ENCODE assay signal across 1 cellular context in the genomic region with DNA sequence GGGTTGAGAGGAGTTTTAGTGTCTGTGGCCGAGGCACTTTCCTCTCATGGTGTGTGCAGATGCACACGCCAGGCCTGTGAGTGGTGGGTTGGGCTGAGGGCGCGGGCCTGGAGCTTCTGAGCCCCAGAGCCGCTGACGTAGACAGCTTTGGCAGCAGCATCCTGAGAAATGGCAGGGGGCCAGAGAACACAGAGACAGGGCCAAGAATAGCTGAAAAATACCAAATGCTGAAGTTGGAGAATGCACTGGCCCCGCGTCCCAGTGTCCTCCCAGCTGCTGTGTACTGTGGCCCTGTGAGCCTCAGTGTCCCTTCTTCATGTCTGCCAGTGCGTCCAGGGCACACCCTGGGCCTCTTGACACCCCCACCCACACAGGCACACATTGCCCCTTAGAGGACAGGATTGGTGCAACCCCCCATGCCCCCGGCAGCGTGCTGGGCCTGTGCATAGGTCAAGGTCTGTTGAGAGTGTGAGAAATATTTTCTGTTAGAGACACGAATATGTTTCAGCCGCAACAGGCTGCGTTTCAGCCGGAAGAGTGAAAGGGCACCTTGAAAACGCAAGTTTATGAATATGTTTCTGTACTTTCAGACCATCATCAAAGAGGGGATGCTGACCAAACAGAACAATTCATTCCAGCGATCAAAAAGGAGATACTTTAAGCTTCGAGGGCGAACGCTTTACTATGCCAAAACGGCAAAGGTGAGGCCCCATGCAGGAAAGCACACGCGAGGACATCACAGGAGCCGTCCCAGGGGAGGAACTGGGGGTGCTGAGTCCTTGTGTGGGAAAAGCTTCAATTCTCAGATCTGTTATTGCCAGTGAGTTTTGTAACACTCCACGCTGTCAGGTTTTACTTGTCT.
TF ChIP-seq lines count a peak whose summit lies in the region.

No MANE protein-coding gene starts in this region.

TF ChIP-seq in HepG2, 621 proteins besides CTCF, POLR2A, EP300 and RAD21 (continued from another document and continues in another):
- TF ChIP-seq ZNF235 (CRISPR knock-in tag; IDR thresholded peaks at IDR 0.05; ENCODE audit: borderline replicate concordance) (no peak), HHEX (CRISPR knock-in tag; IDR thresholded peaks at IDR 0.05) (no peak), ZNF329 (CRISPR knock-in tag; IDR thresholded peaks at IDR 0.05; ENCODE audit: low read depth) (no peak), NR2C2 (CRISPR knock-in tag; IDR thresholded peaks at IDR 0.05; ENCODE audit: borderline replicate concordance) (peak; percentile 79), ZNF616 (CRISPR knock-in tag; IDR thresholded peaks at IDR 0.05; ENCODE audit: low read depth) (no peak), GATAD2A (CRISPR knock-in tag; IDR thresholded peaks at IDR 0.05) (peak; percentile 90), ARNT2 (CRISPR knock-in tag; IDR thresholded peaks at IDR 0.05; ENCODE audit: low read depth) (0 out of 2 replicates have a peak, but pooled peaks have one; percentile 19), ZNF614 (CRISPR knock-in tag; IDR thresholded peaks at IDR 0.05; ENCODE audit: borderline replicate concordance) (0 out of 2 replicates have a peak, but pooled peaks have one; percentile 51), PAF1 (CRISPR knock-in tag; IDR thresholded peaks at IDR 0.05) (no peak), ZNF772 (CRISPR knock-in tag; IDR thresholded peaks at IDR 0.05) (no peak), HCFC1 (IDR thresholded peaks at IDR 0.05; ENCODE audit: low read depth, low read length) (no peak), HNF4G (IDR thresholded peaks at IDR 0.05; ENCODE audit: borderline replicate concordance, low read depth, low read length) (peak; percentile 87), HNF4G (CRISPR knock-in tag; IDR thresholded peaks at IDR 0.05; ENCODE audit: borderline replicate concordance, low read depth) (peak; percentile 73), ZNF569 (CRISPR knock-in tag; IDR thresholded peaks at IDR 0.05; ENCODE audit: borderline replicate concordance) (peak; percentile 63; the same call in 1 of the 2 replicates), RFX5 (IDR thresholded peaks at IDR 0.05; ENCODE audit: low read depth, low read length) (no peak), ZMYM3 (CRISPR knock-in tag; IDR thresholded peaks at IDR 0.05) (peak; percentile 84), NFATC3 (CRISPR knock-in tag; IDR thresholded peaks at IDR 0.05) (no peak), TAF1 (CRISPR knock-in tag; IDR thresholded peaks at IDR 0.05) (peak; percentile 43; the same call in 1 of the 2 replicates), PAWR (CRISPR knock-in tag; IDR thresholded peaks at IDR 0.05; ENCODE audit: borderline replicate concordance) (no peak), SIX1 (CRISPR knock-in tag; IDR thresholded peaks at IDR 0.05; ENCODE audit: borderline replicate concordance) (no peak), JARID2 (CRISPR knock-in tag; IDR thresholded peaks at IDR 0.05; ENCODE audit: insufficient replicate concordance) (no peak), ARNTL (CRISPR knock-in tag; IDR thresholded peaks at IDR 0.05) (peak; percentile 70), ZNF720 (CRISPR knock-in tag; IDR thresholded peaks at IDR 0.05) (no peak), CEBPB (IDR thresholded peaks at IDR 0.05; ENCODE audit: borderline replicate concordance, low read depth, low read length) (peak; percentile 49; the same call in 1 of the 2 replicates), EHMT2 (IDR thresholded peaks at IDR 0.05; ENCODE audit: borderline replicate concordance, low read depth, low read length) (no peak), NFKB2 (CRISPR knock-in tag; IDR thresholded peaks at IDR 0.05; ENCODE audit: borderline replicate concordance) (peak; percentile 68; the same call in 1 of the 2 replicates), ZNF20 (CRISPR knock-in tag; IDR thresholded peaks at IDR 0.05) (no peak), ZNF430 (CRISPR knock-in tag; IDR thresholded peaks at IDR 0.05) (peak; percentile 79; the same call in 1 of the 2 replicates), TEAD3 (CRISPR knock-in tag; optimal IDR thresholded peaks at IDR 0.05; ENCODE audit: borderline replicate concordance) (peak; percentile 74), ZNF263 (CRISPR knock-in tag; IDR thresholded peaks at IDR 0.05) (peak; percentile 40), ZNF747 (CRISPR knock-in tag; IDR thresholded peaks at IDR 0.05; ENCODE audit: borderline replicate concordance) (no peak), ZNF253 (CRISPR knock-in tag; IDR thresholded peaks at IDR 0.05; ENCODE audit: borderline replicate concordance) (0 out of 2 replicates have a peak, but pooled peaks have one; percentile 69), NFIC (IDR thresholded peaks at IDR 0.05; ENCODE audit: low read length) (no peak; the same call in 1 of the 2 replicates), ZNF138 (CRISPR knock-in tag; IDR thresholded peaks at IDR 0.05; ENCODE audit: low read depth) (no peak)
- TF ChIP-seq, protein P1, sequence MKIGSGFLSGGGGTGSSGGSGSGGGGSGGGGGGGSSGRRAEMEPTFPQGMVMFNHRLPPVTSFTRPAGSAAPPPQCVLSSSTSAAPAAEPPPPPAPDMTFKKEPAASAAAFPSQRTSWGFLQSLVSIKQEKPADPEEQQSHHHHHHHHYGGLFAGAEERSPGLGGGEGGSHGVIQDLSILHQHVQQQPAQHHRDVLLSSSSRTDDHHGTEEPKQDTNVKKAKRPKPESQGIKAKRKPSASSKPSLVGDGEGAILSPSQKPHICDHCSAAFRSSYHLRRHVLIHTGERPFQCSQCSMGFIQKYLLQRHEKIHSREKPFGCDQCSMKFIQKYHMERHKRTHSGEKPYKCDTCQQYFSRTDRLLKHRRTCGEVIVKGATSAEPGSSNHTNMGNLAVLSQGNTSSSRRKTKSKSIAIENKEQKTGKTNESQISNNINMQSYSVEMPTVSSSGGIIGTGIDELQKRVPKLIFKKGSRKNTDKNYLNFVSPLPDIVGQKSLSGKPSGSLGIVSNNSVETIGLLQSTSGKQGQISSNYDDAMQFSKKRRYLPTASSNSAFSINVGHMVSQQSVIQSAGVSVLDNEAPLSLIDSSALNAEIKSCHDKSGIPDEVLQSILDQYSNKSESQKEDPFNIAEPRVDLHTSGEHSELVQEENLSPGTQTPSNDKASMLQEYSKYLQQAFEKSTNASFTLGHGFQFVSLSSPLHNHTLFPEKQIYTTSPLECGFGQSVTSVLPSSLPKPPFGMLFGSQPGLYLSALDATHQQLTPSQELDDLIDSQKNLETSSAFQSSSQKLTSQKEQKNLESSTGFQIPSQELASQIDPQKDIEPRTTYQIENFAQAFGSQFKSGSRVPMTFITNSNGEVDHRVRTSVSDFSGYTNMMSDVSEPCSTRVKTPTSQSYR (CRISPR knock-in tag; IDR thresholded peaks at IDR 0.05; ENCODE audit: borderline replicate concordance) = peak; percentile 95
- TF ChIP-seq, protein P2, sequence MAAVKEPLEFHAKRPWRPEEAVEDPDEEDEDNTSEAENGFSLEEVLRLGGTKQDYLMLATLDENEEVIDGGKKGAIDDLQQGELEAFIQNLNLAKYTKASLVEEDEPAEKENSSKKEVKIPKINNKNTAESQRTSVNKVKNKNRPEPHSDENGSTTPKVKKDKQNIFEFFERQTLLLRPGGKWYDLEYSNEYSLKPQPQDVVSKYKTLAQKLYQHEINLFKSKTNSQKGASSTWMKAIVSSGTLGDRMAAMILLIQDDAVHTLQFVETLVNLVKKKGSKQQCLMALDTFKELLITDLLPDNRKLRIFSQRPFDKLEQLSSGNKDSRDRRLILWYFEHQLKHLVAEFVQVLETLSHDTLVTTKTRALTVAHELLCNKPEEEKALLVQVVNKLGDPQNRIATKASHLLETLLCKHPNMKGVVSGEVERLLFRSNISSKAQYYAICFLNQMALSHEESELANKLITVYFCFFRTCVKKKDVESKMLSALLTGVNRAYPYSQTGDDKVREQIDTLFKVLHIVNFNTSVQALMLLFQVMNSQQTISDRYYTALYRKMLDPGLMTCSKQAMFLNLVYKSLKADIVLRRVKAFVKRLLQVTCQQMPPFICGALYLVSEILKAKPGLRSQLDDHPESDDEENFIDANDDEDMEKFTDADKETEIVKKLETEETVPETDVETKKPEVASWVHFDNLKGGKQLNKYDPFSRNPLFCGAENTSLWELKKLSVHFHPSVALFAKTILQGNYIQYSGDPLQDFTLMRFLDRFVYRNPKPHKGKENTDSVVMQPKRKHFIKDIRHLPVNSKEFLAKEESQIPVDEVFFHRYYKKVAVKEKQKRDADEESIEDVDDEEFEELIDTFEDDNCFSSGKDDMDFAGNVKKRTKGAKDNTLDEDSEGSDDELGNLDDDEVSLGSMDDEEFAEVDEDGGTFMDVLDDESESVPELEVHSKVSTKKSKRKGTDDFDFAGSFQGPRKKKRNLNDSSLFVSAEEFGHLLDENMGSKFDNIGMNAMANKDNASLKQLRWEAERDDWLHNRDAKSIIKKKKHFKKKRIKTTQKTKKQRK (IDR thresholded peaks at IDR 0.05; ENCODE audit: low read length) = no peak
- TF ChIP-seq, protein P3, sequence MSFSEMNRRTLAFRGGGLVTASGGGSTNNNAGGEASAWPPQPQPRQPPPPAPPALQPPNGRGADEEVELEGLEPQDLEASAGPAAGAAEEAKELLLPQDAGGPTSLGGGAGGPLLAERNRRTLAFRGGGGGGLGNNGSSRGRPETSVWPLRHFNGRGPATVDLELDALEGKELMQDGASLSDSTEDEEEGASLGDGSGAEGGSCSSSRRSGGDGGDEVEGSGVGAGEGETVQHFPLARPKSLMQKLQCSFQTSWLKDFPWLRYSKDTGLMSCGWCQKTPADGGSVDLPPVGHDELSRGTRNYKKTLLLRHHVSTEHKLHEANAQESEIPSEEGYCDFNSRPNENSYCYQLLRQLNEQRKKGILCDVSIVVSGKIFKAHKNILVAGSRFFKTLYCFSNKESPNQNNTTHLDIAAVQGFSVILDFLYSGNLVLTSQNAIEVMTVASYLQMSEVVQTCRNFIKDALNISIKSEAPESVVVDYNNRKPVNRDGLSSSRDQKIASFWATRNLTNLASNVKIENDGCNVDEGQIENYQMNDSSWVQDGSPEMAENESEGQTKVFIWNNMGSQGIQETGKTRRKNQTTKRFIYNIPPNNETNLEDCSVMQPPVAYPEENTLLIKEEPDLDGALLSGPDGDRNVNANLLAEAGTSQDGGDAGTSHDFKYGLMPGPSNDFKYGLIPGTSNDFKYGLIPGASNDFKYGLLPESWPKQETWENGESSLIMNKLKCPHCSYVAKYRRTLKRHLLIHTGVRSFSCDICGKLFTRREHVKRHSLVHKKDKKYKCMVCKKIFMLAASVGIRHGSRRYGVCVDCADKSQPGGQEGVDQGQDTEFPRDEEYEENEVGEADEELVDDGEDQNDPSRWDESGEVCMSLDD (CRISPR knock-in tag; IDR thresholded peaks at IDR 0.05; ENCODE audit: borderline replicate concordance) = no peak
- TF ChIP-seq, protein P4, sequence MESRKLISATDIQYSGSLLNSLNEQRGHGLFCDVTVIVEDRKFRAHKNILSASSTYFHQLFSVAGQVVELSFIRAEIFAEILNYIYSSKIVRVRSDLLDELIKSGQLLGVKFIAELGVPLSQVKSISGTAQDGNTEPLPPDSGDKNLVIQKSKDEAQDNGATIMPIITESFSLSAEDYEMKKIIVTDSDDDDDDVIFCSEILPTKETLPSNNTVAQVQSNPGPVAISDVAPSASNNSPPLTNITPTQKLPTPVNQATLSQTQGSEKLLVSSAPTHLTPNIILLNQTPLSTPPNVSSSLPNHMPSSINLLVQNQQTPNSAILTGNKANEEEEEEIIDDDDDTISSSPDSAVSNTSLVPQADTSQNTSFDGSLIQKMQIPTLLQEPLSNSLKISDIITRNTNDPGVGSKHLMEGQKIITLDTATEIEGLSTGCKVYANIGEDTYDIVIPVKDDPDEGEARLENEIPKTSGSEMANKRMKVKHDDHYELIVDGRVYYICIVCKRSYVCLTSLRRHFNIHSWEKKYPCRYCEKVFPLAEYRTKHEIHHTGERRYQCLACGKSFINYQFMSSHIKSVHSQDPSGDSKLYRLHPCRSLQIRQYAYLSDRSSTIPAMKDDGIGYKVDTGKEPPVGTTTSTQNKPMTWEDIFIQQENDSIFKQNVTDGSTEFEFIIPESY (CRISPR knock-in tag; IDR thresholded peaks at IDR 0.05) = no peak; the same call in 1 of the 2 replicates
- TF ChIP-seq, protein P5, sequence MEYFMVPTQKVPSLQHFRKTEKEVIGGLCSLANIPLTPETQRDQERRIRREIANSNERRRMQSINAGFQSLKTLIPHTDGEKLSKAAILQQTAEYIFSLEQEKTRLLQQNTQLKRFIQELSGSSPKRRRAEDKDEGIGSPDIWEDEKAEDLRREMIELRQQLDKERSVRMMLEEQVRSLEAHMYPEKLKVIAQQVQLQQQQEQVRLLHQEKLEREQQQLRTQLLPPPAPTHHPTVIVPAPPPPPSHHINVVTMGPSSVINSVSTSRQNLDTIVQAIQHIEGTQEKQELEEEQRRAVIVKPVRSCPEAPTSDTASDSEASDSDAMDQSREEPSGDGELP (IDR thresholded peaks at IDR 0.05; ENCODE audit: borderline replicate concordance, low read depth) = no peak; the same call in 1 of the 2 replicates
- TF ChIP-seq, protein P6, sequence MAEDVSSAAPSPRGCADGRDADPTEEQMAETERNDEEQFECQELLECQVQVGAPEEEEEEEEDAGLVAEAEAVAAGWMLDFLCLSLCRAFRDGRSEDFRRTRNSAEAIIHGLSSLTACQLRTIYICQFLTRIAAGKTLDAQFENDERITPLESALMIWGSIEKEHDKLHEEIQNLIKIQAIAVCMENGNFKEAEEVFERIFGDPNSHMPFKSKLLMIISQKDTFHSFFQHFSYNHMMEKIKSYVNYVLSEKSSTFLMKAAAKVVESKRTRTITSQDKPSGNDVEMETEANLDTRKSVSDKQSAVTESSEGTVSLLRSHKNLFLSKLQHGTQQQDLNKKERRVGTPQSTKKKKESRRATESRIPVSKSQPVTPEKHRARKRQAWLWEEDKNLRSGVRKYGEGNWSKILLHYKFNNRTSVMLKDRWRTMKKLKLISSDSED (CRISPR knock-in tag; IDR thresholded peaks at IDR 0.05) = no peak
- TF ChIP-seq, protein P7, sequence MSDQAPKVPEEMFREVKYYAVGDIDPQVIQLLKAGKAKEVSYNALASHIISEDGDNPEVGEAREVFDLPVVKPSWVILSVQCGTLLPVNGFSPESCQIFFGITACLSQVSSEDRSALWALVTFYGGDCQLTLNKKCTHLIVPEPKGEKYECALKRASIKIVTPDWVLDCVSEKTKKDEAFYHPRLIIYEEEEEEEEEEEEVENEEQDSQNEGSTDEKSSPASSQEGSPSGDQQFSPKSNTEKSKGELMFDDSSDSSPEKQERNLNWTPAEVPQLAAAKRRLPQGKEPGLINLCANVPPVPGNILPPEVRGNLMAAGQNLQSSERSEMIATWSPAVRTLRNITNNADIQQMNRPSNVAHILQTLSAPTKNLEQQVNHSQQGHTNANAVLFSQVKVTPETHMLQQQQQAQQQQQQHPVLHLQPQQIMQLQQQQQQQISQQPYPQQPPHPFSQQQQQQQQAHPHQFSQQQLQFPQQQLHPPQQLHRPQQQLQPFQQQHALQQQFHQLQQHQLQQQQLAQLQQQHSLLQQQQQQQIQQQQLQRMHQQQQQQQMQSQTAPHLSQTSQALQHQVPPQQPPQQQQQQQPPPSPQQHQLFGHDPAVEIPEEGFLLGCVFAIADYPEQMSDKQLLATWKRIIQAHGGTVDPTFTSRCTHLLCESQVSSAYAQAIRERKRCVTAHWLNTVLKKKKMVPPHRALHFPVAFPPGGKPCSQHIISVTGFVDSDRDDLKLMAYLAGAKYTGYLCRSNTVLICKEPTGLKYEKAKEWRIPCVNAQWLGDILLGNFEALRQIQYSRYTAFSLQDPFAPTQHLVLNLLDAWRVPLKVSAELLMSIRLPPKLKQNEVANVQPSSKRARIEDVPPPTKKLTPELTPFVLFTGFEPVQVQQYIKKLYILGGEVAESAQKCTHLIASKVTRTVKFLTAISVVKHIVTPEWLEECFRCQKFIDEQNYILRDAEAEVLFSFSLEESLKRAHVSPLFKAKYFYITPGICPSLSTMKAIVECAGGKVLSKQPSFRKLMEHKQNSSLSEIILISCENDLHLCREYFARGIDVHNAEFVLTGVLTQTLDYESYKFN (CRISPR knock-in tag; conservative IDR thresholded peaks at IDR 0.05) = peak; percentile 96
